8 cellular contexts compared by ENCODE assay signal in genomic region chr7:134420509-134421125, GRCh38. TPM values are rescaled to one million over a fixed set of nuclear protein-coding genes. Genes with fewer than 3 reads are reported as not detected.
DNase-seq lines count a peak whose midpoint lies in the region; ATAC-seq, FAIRE-seq and TF ChIP-seq lines count a peak whose summit lies in the region.

No MANE protein-coding gene starts in this region.

- H3K4me2 ChIP-seq in Karpas-422 (ENCODE audit: low read depth, low read length, poor library complexity, severe bottlenecking) = no peak overlapping the region

- no peaks in the 10 kb centered on the region for H3K9me2 ChIP-seq in Karpas-422 (replicated peaks; ENCODE audit: insufficient read depth, low read length)

- H3K27ac ChIP-seq in Karpas-422 (ENCODE audit: low read length) = no peak overlapping the region
- no peak overlapping the region for H3K27ac ChIP-seq in RWPE2 (ENCODE audit: poor library complexity, severe bottlenecking)
- H3K27ac ChIP-seq in spleen = no peak overlapping the region

- no peak overlapping the region for H3K4me3 Mint-ChIP-seq in osteocyte (ENCODE audit: unreplicated experiment)

- no peak overlapping the region for H3K4me3 ChIP-seq in Karpas-422 (ENCODE audit: low read length)
- no peak overlapping the region for H3K4me3 ChIP-seq in RWPE2 (ENCODE audit: severe bottlenecking)
- no peak overlapping the region for H3K4me3 ChIP-seq in fibroblast of villous mesenchyme (ENCODE audit: low read depth, low read length)
- H3K4me3 ChIP-seq in spleen = no peak overlapping the region

- no peak overlapping the region for H2AFZ ChIP-seq in Karpas-422 (ENCODE audit: low read length)

- intact Hi-C loops in spleen (cut with DNase I; ENCODE audit: low total_unique reads) = no loop called here

- TF ChIP-seq POLR2A in spleen (IDR thresholded peaks at IDR 0.05) = no peak

- DNase-seq in D721Med (ENCODE audit: insufficient read length, low spot score) = peak; percentile 46
- DNase-seq in Karpas-422 = peak; percentile 68
- no peak for DNase-seq in RWPE2 (ENCODE audit: low spot score)
- DNase-seq in fibroblast of villous mesenchyme (ENCODE audit: low read depth) = peak; percentile 61
- DNase-seq in osteocyte (ENCODE audit: extremely low spot score, unreplicated experiment) = no peak
- DNase-seq in spleen = no peak

- no peak overlapping the region for H3K9ac ChIP-seq in Karpas-422 (ENCODE audit: low read length)

- no peak for FAIRE-seq in D721Med (lab: Jason Lieb, UNC)

- H3K4me1 ChIP-seq in Karpas-422 (ENCODE audit: low read length) (no peaks in the 10 kb centered on the region), RWPE2 (ENCODE audit: insufficient read depth, poor library complexity, severe bottlenecking) (peaks cover 10% of the 10 kb centered on the region), spleen (peaks cover 0 to 13% (median 4%) of the 10 kb centered on the region in 6 donors)

- H3K27me3 Mint-ChIP-seq in osteocyte (ENCODE audit: unreplicated experiment) = peaks cover 21% of the 10 kb centered on the region

- WGBS in spleen, 5 donors = 70 to 82% (median 77%) methylated on average over 5 of the region's 5 CpGs

- no peaks in the 10 kb centered on the region for H3K36me3 Mint-ChIP-seq in osteocyte (ENCODE audit: unreplicated experiment)

- H3K9me3 ChIP-seq in Karpas-422 (ENCODE audit: low read length) (no peaks in the 10 kb centered on the region), RWPE2 (ENCODE audit: severe bottlenecking) (no peaks in the 10 kb centered on the region), spleen (no peaks in the 10 kb centered on the region)

- no peak overlapping the region for H3K27ac Mint-ChIP-seq in osteocyte (ENCODE audit: unreplicated experiment)

- no peaks in the 10 kb centered on the region for H3K79me2 ChIP-seq in Karpas-422 (ENCODE audit: low read length)

- H4K20me1 ChIP-seq in Karpas-422 (ENCODE audit: insufficient read depth, low read depth, low read length) = no peaks in the 10 kb centered on the region

- H3K27me3 ChIP-seq in Karpas-422 (ENCODE audit: low read length) (no peaks in the 10 kb centered on the region), RWPE2 (ENCODE audit: insufficient read depth, poor library complexity, severe bottlenecking) (no peaks in the 10 kb centered on the region), spleen (replicated peaks in 1 of 7) (peaks cover 0 to 13% (median 0%) of the 10 kb centered on the region in 7 donors)

- peak; percentile 79 for TF ChIP-seq CTCF in D721Med (IDR thresholded peaks at IDR 0.05; ENCODE audit: insufficient read depth, missing control alignments)
- peak; percentile 84 for TF ChIP-seq CTCF in RWPE2 (IDR thresholded peaks at IDR 0.05; ENCODE audit: poor library complexity, severe bottlenecking)
- peak; percentile 78 for TF ChIP-seq CTCF in fibroblast of villous mesenchyme (IDR thresholded peaks at IDR 0.05; ENCODE audit: insufficient read depth, low read depth, low read length)
- peak; percentile 62 for TF ChIP-seq CTCF in osteocyte (IDR thresholded peaks at IDR 0.05)
- TF ChIP-seq CTCF in spleen (IDR thresholded peaks at IDR 0.05 in 8 of 11, conservative IDR thresholded peaks at IDR 0.05 in 3 of 11) = peak in 1 of 11 experiments; percentile 33

- peaks cover 12% of the 10 kb centered on the region for H3K4me1 Mint-ChIP-seq in osteocyte (ENCODE audit: unreplicated experiment)

- H3K36me3 ChIP-seq in Karpas-422 (ENCODE audit: insufficient read depth, low read length) = no peaks in the 10 kb centered on the region
- H3K36me3 ChIP-seq in RWPE2 (ENCODE audit: low read depth) = no peaks in the 10 kb centered on the region
- H3K36me3 ChIP-seq in spleen = no peaks in the 10 kb centered on the region

- H3K9me3 Mint-ChIP-seq in osteocyte (ENCODE audit: unreplicated experiment) = no peaks in the 10 kb centered on the region

- peak; percentile 83 for ATAC-seq in RWPE2 (ENCODE audit: low read depth)
- ATAC-seq in GM18519 (IDR thresholded peaks at IDR 0.05; ENCODE audit: low FRiP score, unreplicated experiment) = no peak
- no peak for ATAC-seq in GM21717 (IDR thresholded peaks at IDR 0.05; ENCODE audit: unreplicated experiment)

RNA-seq across cellular contexts. Expression of gene AKR1B1, which starts 38.3 kb away (rescaled TPM):
- 58.4 and 96.2 TPM in 2 replicates for total RNA-seq in Karpas-422 (2014; rRNA removed; shearing (Covaris generic); ENCODE audit: low replicate concordance)
- total RNA-seq in fibroblast of villous mesenchyme (102 and 542 TPM in 2 replicates), osteocyte (59.4 and 61.8 TPM in 2 replicates), spleen (10 to 100 TPM; 53.7 to 84.7 (median 63.7) TPM)
- polyA plus RNA-seq in spleen = 100 to 1,000 TPM in 1 of 3 donors, 10 to 100 TPM in 2; 69.4 to 112 (median 96.6) TPM

Comparison
In these comparisons a context has a peak if more than half of its experiments do, and no peak if none do; other contexts are left out.
1. DNase-seq: peak in D721Med (single experiment), Karpas-422 (single experiment) and fibroblast of villous mesenchyme (single experiment); none in RWPE2 (single experiment), osteocyte (single experiment) and spleen (single experiment).